ENCODE assay signal across 1 cellular context in the genomic region with DNA sequence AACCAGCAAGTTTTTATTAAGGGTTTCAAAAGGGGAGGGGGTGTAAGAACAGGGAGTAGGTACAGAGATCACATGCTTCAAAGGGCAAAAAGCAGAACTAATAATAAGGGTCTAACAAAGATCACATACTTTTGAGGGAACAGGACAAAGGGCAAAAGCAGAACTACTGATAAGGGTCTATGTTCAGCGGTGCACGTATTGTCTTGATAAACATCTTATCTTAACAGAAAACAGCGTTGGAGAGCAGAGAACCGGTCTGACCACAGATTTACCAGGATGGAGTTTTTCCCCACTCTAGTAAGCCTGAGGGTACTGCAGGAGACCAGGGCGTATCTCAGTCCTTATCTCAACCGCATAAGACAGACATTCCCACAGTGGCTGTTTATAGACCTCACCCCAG.
TF ChIP-seq lines count a peak whose summit lies in the region.
"Not testable (repeated sequence)": the region's sequence is repeated elsewhere in the genome, so short reads cannot be mapped to it uniquely, and the experiment has no call there.

No MANE protein-coding gene starts in this region.

TF ChIP-seq in HepG2, 621 proteins besides CTCF, POLR2A, EP300 and RAD21:
- TF ChIP-seq ZMYM4 (CRISPR knock-in tag; IDR thresholded peaks at IDR 0.05) (peak; percentile 46), TCF7 (IDR thresholded peaks at IDR 0.05; ENCODE audit: low read depth) (peak; percentile 54), SOX5 (CRISPR knock-in tag; IDR thresholded peaks at IDR 0.05; ENCODE audit: borderline replicate concordance) (peak; percentile 84), MED1 (CRISPR knock-in tag; IDR thresholded peaks at IDR 0.05) (0 out of 2 replicates have a peak, but pooled peaks have one; percentile 25), GATA4 (IDR thresholded peaks at IDR 0.05; ENCODE audit: borderline replicate concordance, low read depth) (peak; percentile 75; the same call in 1 of the 2 replicates), CREM (IDR thresholded peaks at IDR 0.05) (peak; percentile 33; the same call in 1 of the 2 replicates), FOXP1 (CRISPR knock-in tag; IDR thresholded peaks at IDR 0.05) (peak; percentile 60; the same call in 1 of the 2 replicates), HOXA3 (CRISPR knock-in tag; IDR thresholded peaks at IDR 0.05) (peak; percentile 21; the same call in 1 of the 2 replicates), HNF4A (CRISPR knock-in tag; IDR thresholded peaks at IDR 0.05) (peak; percentile 71), HDAC2 (CRISPR knock-in tag; IDR thresholded peaks at IDR 0.05) (0 out of 2 replicates have a peak, but pooled peaks have one; percentile 36), RXRB (CRISPR knock-in tag; IDR thresholded peaks at IDR 0.05; ENCODE audit: borderline replicate concordance) (0 out of 2 replicates have a peak, but pooled peaks have one; percentile 9), ARID5B (CRISPR knock-in tag; IDR thresholded peaks at IDR 0.05) (peak; percentile 71), LCORL (CRISPR knock-in tag; IDR thresholded peaks at IDR 0.05) (peak; percentile 49; the same call in 1 of the 2 replicates), HDAC1 (CRISPR knock-in tag; IDR thresholded peaks at IDR 0.05) (0 out of 2 replicates have a peak, but pooled peaks have one; percentile 12), GATAD2A (CRISPR knock-in tag; IDR thresholded peaks at IDR 0.05) (peak; percentile 42; the same call in 1 of the 2 replicates), NONO (CRISPR knock-in tag; conservative IDR thresholded peaks at IDR 0.05) (0 out of 2 replicates have a peak, but pooled peaks have one; percentile 1), SOX6 (CRISPR knock-in tag; IDR thresholded peaks at IDR 0.05) (peak; percentile 91), PHF21A (CRISPR knock-in tag; IDR thresholded peaks at IDR 0.05) (0 out of 2 replicates have a peak, but pooled peaks have one; percentile 44), ISL2 (CRISPR knock-in tag; IDR thresholded peaks at IDR 0.05) (peak; percentile 19; the same call in 1 of the 2 replicates), SOX13 (CRISPR knock-in tag; conservative IDR thresholded peaks at IDR 0.05 in 1 of 2, IDR thresholded peaks at IDR 0.05 in 1 of 2) (peak in 1 of 2 experiments; percentile 92; a peak in 2 of 4 replicates), HNF4G (IDR thresholded peaks at IDR 0.05; ENCODE audit: borderline replicate concordance, low read depth, low read length) (peak; percentile 45; the same call in 1 of the 2 replicates), HNF4G (CRISPR knock-in tag; IDR thresholded peaks at IDR 0.05; ENCODE audit: borderline replicate concordance, low read depth) (peak; percentile 73; the same call in 1 of the 2 replicates), NR2F6 (IDR thresholded peaks at IDR 0.05) (peak; percentile 60), NR2F6 (CRISPR knock-in tag; IDR thresholded peaks at IDR 0.05) (0 out of 2 replicates have a peak, but pooled peaks have one; percentile 10), TEAD3 (CRISPR knock-in tag; optimal IDR thresholded peaks at IDR 0.05; ENCODE audit: borderline replicate concordance) (peak; percentile 25), NCOA1 (CRISPR knock-in tag; IDR thresholded peaks at IDR 0.05) (0 out of 2 replicates have a peak, but pooled peaks have one; percentile 36), SALL1 (CRISPR knock-in tag; IDR thresholded peaks at IDR 0.05) (peak; percentile 28; the same call in 1 of the 2 replicates)
- TF ChIP-seq, protein P1, sequence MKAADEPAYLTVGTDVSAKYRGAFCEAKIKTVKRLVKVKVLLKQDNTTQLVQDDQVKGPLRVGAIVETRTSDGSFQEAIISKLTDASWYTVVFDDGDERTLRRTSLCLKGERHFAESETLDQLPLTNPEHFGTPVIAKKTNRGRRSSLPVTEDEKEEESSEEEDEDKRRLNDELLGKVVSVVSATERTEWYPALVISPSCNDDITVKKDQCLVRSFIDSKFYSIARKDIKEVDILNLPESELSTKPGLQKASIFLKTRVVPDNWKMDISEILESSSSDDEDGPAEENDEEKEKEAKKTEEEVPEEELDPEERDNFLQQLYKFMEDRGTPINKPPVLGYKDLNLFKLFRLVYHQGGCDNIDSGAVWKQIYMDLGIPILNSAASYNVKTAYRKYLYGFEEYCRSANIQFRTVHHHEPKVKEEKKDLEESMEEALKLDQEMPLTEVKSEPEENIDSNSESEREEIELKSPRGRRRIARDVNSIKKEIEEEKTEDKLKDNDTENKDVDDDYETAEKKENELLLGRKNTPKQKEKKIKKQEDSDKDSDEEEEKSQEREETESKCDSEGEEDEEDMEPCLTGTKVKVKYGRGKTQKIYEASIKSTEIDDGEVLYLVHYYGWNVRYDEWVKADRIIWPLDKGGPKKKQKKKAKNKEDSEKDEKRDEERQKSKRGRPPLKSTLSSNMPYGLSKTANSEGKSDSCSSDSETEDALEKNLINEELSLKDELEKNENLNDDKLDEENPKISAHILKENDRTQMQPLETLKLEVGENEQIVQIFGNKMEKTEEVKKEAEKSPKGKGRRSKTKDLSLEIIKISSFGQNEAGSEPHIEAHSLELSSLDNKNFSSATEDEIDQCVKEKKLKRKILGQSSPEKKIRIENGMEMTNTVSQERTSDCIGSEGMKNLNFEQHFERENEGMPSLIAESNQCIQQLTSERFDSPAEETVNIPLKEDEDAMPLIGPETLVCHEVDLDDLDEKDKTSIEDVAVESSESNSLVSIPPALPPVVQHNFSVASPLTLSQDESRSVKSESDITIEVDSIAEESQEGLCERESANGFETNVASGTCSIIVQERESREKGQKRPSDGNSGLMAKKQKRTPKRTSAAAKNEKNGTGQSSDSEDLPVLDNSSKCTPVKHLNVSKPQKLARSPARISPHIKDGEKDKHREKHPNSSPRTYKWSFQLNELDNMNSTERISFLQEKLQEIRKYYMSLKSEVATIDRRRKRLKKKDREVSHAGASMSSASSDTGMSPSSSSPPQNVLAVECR (CRISPR knock-in tag; IDR thresholded peaks at IDR 0.05; ENCODE audit: borderline replicate concordance): peak; percentile 29; the same call in 1 of the 2 replicates
- TF ChIP-seq CREM (CRISPR knock-in tag; IDR thresholded peaks at IDR 0.05); FOXP1 (IDR thresholded peaks at IDR 0.05); LCORL (IDR thresholded peaks at IDR 0.05); NONO (IDR thresholded peaks at IDR 0.05); SOX6 (IDR thresholded peaks at IDR 0.05); SOX13 (IDR thresholded peaks at IDR 0.05): not testable (repeated sequence)
- TF ChIP-seq, protein P2, sequence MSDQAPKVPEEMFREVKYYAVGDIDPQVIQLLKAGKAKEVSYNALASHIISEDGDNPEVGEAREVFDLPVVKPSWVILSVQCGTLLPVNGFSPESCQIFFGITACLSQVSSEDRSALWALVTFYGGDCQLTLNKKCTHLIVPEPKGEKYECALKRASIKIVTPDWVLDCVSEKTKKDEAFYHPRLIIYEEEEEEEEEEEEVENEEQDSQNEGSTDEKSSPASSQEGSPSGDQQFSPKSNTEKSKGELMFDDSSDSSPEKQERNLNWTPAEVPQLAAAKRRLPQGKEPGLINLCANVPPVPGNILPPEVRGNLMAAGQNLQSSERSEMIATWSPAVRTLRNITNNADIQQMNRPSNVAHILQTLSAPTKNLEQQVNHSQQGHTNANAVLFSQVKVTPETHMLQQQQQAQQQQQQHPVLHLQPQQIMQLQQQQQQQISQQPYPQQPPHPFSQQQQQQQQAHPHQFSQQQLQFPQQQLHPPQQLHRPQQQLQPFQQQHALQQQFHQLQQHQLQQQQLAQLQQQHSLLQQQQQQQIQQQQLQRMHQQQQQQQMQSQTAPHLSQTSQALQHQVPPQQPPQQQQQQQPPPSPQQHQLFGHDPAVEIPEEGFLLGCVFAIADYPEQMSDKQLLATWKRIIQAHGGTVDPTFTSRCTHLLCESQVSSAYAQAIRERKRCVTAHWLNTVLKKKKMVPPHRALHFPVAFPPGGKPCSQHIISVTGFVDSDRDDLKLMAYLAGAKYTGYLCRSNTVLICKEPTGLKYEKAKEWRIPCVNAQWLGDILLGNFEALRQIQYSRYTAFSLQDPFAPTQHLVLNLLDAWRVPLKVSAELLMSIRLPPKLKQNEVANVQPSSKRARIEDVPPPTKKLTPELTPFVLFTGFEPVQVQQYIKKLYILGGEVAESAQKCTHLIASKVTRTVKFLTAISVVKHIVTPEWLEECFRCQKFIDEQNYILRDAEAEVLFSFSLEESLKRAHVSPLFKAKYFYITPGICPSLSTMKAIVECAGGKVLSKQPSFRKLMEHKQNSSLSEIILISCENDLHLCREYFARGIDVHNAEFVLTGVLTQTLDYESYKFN (CRISPR knock-in tag; conservative IDR thresholded peaks at IDR 0.05): peak; percentile 84
- TF ChIP-seq, protein P3, sequence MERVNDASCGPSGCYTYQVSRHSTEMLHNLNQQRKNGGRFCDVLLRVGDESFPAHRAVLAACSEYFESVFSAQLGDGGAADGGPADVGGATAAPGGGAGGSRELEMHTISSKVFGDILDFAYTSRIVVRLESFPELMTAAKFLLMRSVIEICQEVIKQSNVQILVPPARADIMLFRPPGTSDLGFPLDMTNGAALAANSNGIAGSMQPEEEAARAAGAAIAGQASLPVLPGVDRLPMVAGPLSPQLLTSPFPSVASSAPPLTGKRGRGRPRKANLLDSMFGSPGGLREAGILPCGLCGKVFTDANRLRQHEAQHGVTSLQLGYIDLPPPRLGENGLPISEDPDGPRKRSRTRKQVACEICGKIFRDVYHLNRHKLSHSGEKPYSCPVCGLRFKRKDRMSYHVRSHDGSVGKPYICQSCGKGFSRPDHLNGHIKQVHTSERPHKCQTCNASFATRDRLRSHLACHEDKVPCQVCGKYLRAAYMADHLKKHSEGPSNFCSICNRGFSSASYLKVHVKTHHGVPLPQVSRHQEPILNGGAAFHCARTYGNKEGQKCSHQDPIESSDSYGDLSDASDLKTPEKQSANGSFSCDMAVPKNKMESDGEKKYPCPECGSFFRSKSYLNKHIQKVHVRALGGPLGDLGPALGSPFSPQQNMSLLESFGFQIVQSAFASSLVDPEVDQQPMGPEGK (CRISPR knock-in tag; IDR thresholded peaks at IDR 0.05): 0 out of 2 replicates have a peak, but pooled peaks have one; percentile 18
- TF ChIP-seq, protein P4, sequence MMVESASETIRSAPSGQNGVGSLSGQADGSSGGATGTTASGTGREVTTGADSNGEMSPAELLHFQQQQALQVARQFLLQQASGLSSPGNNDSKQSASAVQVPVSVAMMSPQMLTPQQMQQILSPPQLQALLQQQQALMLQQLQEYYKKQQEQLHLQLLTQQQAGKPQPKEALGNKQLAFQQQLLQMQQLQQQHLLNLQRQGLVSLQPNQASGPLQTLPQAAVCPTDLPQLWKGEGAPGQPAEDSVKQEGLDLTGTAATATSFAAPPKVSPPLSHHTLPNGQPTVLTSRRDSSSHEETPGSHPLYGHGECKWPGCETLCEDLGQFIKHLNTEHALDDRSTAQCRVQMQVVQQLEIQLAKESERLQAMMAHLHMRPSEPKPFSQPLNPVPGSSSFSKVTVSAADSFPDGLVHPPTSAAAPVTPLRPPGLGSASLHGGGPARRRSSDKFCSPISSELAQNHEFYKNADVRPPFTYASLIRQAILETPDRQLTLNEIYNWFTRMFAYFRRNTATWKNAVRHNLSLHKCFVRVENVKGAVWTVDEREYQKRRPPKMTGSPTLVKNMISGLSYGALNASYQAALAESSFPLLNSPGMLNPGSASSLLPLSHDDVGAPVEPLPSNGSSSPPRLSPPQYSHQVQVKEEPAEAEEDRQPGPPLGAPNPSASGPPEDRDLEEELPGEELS (CRISPR knock-in tag; IDR thresholded peaks at IDR 0.05): peak; percentile 57; the same call in 1 of the 2 replicates
